In the genomic region with DNA sequence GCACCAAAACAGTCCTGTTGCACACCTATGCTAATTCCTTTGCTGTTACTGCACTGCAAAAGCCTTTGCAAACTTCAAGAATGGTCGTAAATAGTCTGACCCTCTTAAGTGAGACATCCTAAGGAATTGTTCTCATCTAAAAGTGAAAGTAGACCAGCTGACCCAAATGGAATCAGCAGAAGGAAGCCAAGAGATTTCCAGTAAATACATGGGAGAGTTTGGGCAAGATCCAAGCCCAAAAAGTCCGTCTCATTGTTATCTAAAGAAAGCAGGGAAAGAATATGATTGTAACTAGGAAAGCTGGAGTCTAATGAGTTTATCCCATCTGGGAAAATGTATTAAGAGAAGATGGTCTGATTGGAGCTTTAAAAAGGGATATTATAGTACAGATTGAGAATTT, we compare ENCODE assay signal across 13 cellular contexts. TPM values are rescaled to one million over a fixed set of nuclear protein-coding genes. Genes with fewer than 3 reads are reported as not detected.
DNase-seq lines count a peak whose midpoint lies in the region; ATAC-seq and TF ChIP-seq lines count a peak whose summit lies in the region.
"Had no signal": no experiment of that assay in that cellular context is flagged by ENCODE, and none has a peak within 500 bp of the region (broad histone marks: within the 10 kb centered on the region; RNA-seq: fewer than 3 reads in every experiment).

No MANE protein-coding gene starts in this region.

- ATAC-seq in GM18870 (IDR thresholded peaks at IDR 0.05; ENCODE audit: unreplicated experiment): no peak

- H3K9me2 ChIP-seq in SK-N-SH: no peaks in the 10 kb centered on the region

- no peaks in the 10 kb centered on the region for H3K9me3 Mint-ChIP-seq in osteocyte (ENCODE audit: unreplicated experiment)
- H3K9me3 Mint-ChIP-seq: activated naive CD4-positive, alpha-beta T cell treated with anti-CD3 and anti-CD28 coated beads, Interleukin-2, amount 50 U/mL, for 24 hours had no signal

- no peaks in the 10 kb centered on the region for H4K20me1 ChIP-seq in SK-N-SH (ENCODE audit: insufficient read depth)

- H3K4me3 ChIP-seq in AG04449 (ENCODE audit: low read depth, low read length): no peak overlapping the region
- no peak overlapping the region for H3K4me3 ChIP-seq in SK-N-SH (ENCODE audit: low read depth in 2 of 2, low read length in 1 of 2)
- peak overlapping the region; percentile 45 for H3K4me3 ChIP-seq in fibroblast of pulmonary artery (replicated peaks; ENCODE audit: low read depth, low read length)
- H3K4me3 ChIP-seq: GM12878 had no signal

- 66% methylated on average over 2 of the region's 2 CpGs for WGBS in SK-N-SH (ENCODE audit: low lambda C conversion rate)

- H3F3A ChIP-seq in SK-N-SH (replicated peaks; ENCODE audit: insufficient read depth): peaks cover 6% of the 10 kb centered on the region

- POLR2A ChIA-PET in AG04449 (lab: Yijun Ruan, JAX): no interaction called here
- POLR2A ChIA-PET in SK-N-SH (lab: Yijun Ruan, JAX): no interaction called here

- no peak for TF ChIP-seq CTCF in AG04449 (IDR thresholded peaks at IDR 0.05; ENCODE audit: insufficient read depth, low read length, missing control alignments)
- no peak for TF ChIP-seq CTCF in SK-N-SH (IDR thresholded peaks at IDR 0.05)
- TF ChIP-seq CTCF in fibroblast of pulmonary artery (IDR thresholded peaks at IDR 0.05; ENCODE audit: low read length, missing control alignments): no peak
- no peak for TF ChIP-seq CTCF in osteocyte (IDR thresholded peaks at IDR 0.05)

- no peaks in the 10 kb centered on the region for H3K79me2 ChIP-seq in SK-N-SH (ENCODE audit: insufficient read depth)

- peak overlapping the region; percentile 4 for H3K4me3 Mint-ChIP-seq in osteocyte (ENCODE audit: unreplicated experiment)
- H3K4me3 Mint-ChIP-seq: activated naive CD4-positive, alpha-beta T cell treated with anti-CD3 and anti-CD28 coated beads, Interleukin-2, amount 50 U/mL, for 24 hours had no signal

- no peak overlapping the region for H3K4me2 ChIP-seq in SK-N-SH

- CTCF ChIA-PET in AG04449 (lab: Yijun Ruan, JAX): no interaction called here
- CTCF ChIA-PET in SK-N-SH (lab: Yijun Ruan, JAX): no interaction called here

- 0 out of 2 replicates have a peak overlapping the region, but pooled peaks have one; percentile 10 for H2AFZ ChIP-seq in SK-N-SH (ENCODE audit: low read depth)

- H3K27me3 Mint-ChIP-seq in osteocyte (ENCODE audit: unreplicated experiment): no peaks in the 10 kb centered on the region
- H3K27me3 Mint-ChIP-seq: activated naive CD4-positive, alpha-beta T cell treated with anti-CD3 and anti-CD28 coated beads, Interleukin-2, amount 50 U/mL, for 24 hours had no signal

- no peaks in the 10 kb centered on the region for H3K36me3 Mint-ChIP-seq in osteocyte (ENCODE audit: unreplicated experiment)
- H3K36me3 Mint-ChIP-seq: activated naive CD4-positive, alpha-beta T cell treated with anti-CD3 and anti-CD28 coated beads, Interleukin-2, amount 50 U/mL, for 24 hours had no signal

- H3K4me1 ChIP-seq in SK-N-SH (ENCODE audit: control insufficient read depth in 1 of 2, insufficient read depth in 2 of 2, low read depth in 1 of 2, low read length in 1 of 2): peaks cover 0 to 7% of the 10 kb centered on the region in 2 experiments; a peak in 2 of 4 replicates

- H3K4me1 Mint-ChIP-seq in osteocyte (ENCODE audit: unreplicated experiment): peaks cover 31% of the 10 kb centered on the region

- H3K9me3 ChIP-seq in SK-N-SH: no peaks in the 10 kb centered on the region
- H3K9me3 ChIP-seq: tibial artery had no signal

- TF ChIP-seq EP300 in SK-N-SH (IDR thresholded peaks at IDR 0.05; ENCODE audit: borderline replicate concordance in 1 of 2, low read depth in 1 of 2, low read length in 1 of 2): no peak

- DNase-seq in AG04449 (ENCODE audit: low read depth, low spot score) (peak; percentile 9), SK-N-SH (no peak), fibroblast of pulmonary artery (ENCODE audit: low read depth) (peak; percentile 88), osteocyte (ENCODE audit: extremely low spot score, unreplicated experiment) (no peak), NCI-H1417 treated with DMSO at 0.1 percent for 48 hours (lab: John Stamatoyannopoulos, UW) (no peak), NCI-H1694 treated with DMSO at 0.1 percent for 48 hours (lab: John Stamatoyannopoulos, UW) (no peak), posterior cingulate gyrus (no peak)
- DNase-seq: DMS53, hippocampal formation, tibial artery had no signal

- no peaks in the 10 kb centered on the region for H3K36me3 ChIP-seq in SK-N-SH (replicated peaks in 1 of 2; ENCODE audit: control insufficient read depth in 1 of 2, insufficient read depth in 2 of 2, low read length in 1 of 2)
- H3K36me3 ChIP-seq: tibial artery had no signal

- H3K27ac Mint-ChIP-seq in osteocyte (ENCODE audit: unreplicated experiment): peak overlapping the region; percentile 45
- H3K27ac Mint-ChIP-seq: activated naive CD4-positive, alpha-beta T cell treated with anti-CD3 and anti-CD28 coated beads, Interleukin-2, amount 50 U/mL, for 24 hours had no signal

- no peak for TF ChIP-seq RAD21 in SK-N-SH (IDR thresholded peaks at IDR 0.05; ENCODE audit: low read length)

- H3K27ac ChIP-seq in SK-N-SH (ENCODE audit: low read depth in 2 of 2, low read length in 1 of 2): no peak overlapping the region
- H3K27ac ChIP-seq: tibial artery had no signal

- H3K27me3 ChIP-seq in SK-N-SH (ENCODE audit: insufficient read depth): no peaks in the 10 kb centered on the region
- H3K27me3 ChIP-seq: tibial artery had no signal

- no peak overlapping the region for H3K9ac ChIP-seq in SK-N-SH

- intact Hi-C loops in posterior cingulate gyrus (cut with DNase I): no loop called here

TF ChIP-seq in SK-N-SH, 30 proteins besides CTCF, POLR2A, EP300 and RAD21:
- no peak for TF ChIP-seq JUND (IDR thresholded peaks at IDR 0.05)

RNA-seq across cellular contexts. Expression of gene HIVEP1, which starts 43.0 kb away (rescaled TPM):
- 7.7 and 10.4 TPM in 2 replicates for polyA plus RNA-seq in SK-N-SH (2012; rRNA removed)
- 5.5 and 6.4 TPM in 2 replicates for polyA plus RNA-seq in SK-N-SH (2012; cell fraction: cytosol; rRNA removed)
- 19.3 and 21.1 TPM in 2 replicates for polyA plus RNA-seq in SK-N-SH (2012; cell fraction: nucleus; rRNA removed)
- total RNA-seq in osteocyte: 23.0 and 27.8 TPM in 2 replicates

Comparison
In these comparisons a context has a peak if more than half of its experiments do, and no peak if none do; other contexts are left out.
1. DNase-seq: peak in AG04449 (single experiment) and fibroblast of pulmonary artery (single experiment); none in SK-N-SH (single experiment), osteocyte (single experiment), NCI-H1417 treated with DMSO at 0.1 percent for 48 hours (single experiment), NCI-H1694 treated with DMSO at 0.1 percent for 48 hours (single experiment) and posterior cingulate gyrus (0 of 10).